Comparison of ENCODE assay signal across 1 cellular context in the genomic region with DNA sequence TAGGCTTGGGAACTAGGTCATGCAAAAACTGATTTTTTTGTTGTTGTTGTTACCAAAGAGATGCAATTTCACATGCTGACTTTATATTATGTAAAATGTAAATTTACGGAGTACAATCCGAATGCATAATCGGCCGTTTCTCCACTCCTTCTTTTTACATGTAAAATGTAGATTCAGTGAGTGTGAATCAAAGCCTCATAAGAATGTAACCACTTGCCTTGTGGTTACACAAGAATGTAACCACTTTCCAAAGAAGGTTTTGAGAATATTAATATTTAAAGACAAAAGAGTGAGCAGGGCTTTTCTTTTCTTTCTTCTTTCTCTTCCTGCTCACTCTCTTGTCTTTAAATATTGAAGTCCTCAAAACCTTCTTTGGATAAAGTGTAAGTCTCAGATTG.
TF ChIP-seq lines count a peak whose summit lies in the region.

No MANE protein-coding gene starts in this region.

TF ChIP-seq in K562, 482 proteins besides CTCF, POLR2A, EP300 and RAD21:
- TF ChIP-seq MCM7 (IDR thresholded peaks at IDR 0.05) (no peak), ZBTB1 (CRISPR knock-in tag; IDR thresholded peaks at IDR 0.05; ENCODE audit: borderline replicate concordance, low read depth) (no peak), ZNF444 (CRISPR knock-in tag; IDR thresholded peaks at IDR 0.05) (no peak), SAFB (IDR thresholded peaks at IDR 0.05; ENCODE audit: borderline replicate concordance, low read depth, low read length) (no peak), TGIF2 (CRISPR knock-in tag; IDR thresholded peaks at IDR 0.05) (no peak), CREM (IDR thresholded peaks at IDR 0.05; ENCODE audit: low read depth) (no peak), ARID1B (IDR thresholded peaks at IDR 0.05) (no peak), ASH1L (IDR thresholded peaks at IDR 0.05; ENCODE audit: borderline replicate concordance, low read depth, partially characterized antibody) (no peak), NFATC3 (IDR thresholded peaks at IDR 0.05) (no peak), FOXP1 (CRISPR knock-in tag; IDR thresholded peaks at IDR 0.05) (no peak), CEBPG (CRISPR knock-in tag; IDR thresholded peaks at IDR 0.05) (no peak), CEBPG (tag; conservative IDR thresholded peaks at IDR 0.05 in 1 of 2, IDR thresholded peaks at IDR 0.05 in 1 of 2) (no peak)
- TF ChIP-seq, protein P1, sequence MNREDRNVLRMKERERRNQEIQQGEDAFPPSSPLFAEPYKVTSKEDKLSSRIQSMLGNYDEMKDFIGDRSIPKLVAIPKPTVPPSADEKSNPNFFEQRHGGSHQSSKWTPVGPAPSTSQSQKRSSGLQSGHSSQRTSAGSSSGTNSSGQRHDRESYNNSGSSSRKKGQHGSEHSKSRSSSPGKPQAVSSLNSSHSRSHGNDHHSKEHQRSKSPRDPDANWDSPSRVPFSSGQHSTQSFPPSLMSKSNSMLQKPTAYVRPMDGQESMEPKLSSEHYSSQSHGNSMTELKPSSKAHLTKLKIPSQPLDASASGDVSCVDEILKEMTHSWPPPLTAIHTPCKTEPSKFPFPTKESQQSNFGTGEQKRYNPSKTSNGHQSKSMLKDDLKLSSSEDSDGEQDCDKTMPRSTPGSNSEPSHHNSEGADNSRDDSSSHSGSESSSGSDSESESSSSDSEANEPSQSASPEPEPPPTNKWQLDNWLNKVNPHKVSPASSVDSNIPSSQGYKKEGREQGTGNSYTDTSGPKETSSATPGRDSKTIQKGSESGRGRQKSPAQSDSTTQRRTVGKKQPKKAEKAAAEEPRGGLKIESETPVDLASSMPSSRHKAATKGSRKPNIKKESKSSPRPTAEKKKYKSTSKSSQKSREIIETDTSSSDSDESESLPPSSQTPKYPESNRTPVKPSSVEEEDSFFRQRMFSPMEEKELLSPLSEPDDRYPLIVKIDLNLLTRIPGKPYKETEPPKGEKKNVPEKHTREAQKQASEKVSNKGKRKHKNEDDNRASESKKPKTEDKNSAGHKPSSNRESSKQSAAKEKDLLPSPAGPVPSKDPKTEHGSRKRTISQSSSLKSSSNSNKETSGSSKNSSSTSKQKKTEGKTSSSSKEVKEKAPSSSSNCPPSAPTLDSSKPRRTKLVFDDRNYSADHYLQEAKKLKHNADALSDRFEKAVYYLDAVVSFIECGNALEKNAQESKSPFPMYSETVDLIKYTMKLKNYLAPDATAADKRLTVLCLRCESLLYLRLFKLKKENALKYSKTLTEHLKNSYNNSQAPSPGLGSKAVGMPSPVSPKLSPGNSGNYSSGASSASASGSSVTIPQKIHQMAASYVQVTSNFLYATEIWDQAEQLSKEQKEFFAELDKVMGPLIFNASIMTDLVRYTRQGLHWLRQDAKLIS (CRISPR knock-in tag; IDR thresholded peaks at IDR 0.05) = no peak
TF ChIP-seq in K562: peak in this region for 0.
